ENCODE assay signal across 8 cellular contexts in the genomic region with DNA sequence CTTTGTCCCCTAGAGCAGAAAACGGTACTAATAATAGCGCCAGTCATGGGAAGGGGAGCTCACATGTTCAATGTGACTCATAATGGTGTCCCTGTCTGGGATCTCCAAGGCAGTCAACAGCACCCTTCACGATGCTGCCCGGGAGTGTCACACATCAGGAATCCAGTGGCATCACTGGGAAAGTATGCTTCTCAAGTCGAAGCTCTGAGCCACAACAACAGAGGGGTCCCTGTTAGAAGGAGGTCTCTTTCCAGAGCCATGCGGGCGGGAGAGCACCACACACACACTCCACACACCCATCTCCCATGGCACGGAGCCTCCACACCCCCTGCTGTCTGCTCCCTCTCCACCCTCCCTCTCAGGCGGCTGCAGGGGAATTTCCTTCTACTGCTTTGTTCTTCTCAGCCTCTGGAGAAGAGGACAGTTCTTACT.
A peak's percentile ranks its signal among the peaks of the same experiment; 100 is the strongest.
DNase-seq lines count a peak whose midpoint lies in the region; ATAC-seq and TF ChIP-seq lines count a peak whose summit lies in the region.

No MANE protein-coding gene starts in this region.

- no peaks in the 10 kb centered on the region for H3K79me2 ChIP-seq in neural progenitor cell (ENCODE audit: low read depth)

- no peaks in the 10 kb centered on the region for H3K4me1 ChIP-seq in endodermal cell (ENCODE audit: control insufficient read depth, insufficient read depth, low read length)
- peaks cover 8% of the 10 kb centered on the region for H3K4me1 ChIP-seq in neural progenitor cell

- H3K27ac ChIP-seq in endodermal cell (ENCODE audit: low read depth, low read length): no peak overlapping the region
- H3K27ac ChIP-seq in neural progenitor cell: no peak overlapping the region

- H3K4me3 Mint-ChIP-seq in endodermal cell (no peak overlapping the region), nephron (no peak overlapping the region), neural progenitor cell (no peak overlapping the region)

- H3K9me3 ChIP-seq in endodermal cell (ENCODE audit: control insufficient read depth, low read length): no peaks in the 10 kb centered on the region
- no peaks in the 10 kb centered on the region for H3K9me3 ChIP-seq in neural progenitor cell (ENCODE audit: low read depth)

- H4K20me1 ChIP-seq in neural progenitor cell (ENCODE audit: low read depth): no peaks in the 10 kb centered on the region

- H3K4me1 Mint-ChIP-seq in endodermal cell (peaks cover 28% of the 10 kb centered on the region), nephron (peaks cover 47% of the 10 kb centered on the region), neural progenitor cell (peaks cover 22% of the 10 kb centered on the region)

- H3K9ac ChIP-seq in endodermal cell (ENCODE audit: extremely low read depth, low read length, poor library complexity, severe bottlenecking): no peak overlapping the region
- H3K9ac ChIP-seq in neural progenitor cell: no peak overlapping the region

- H3F3A ChIP-seq in neural progenitor cell (ENCODE audit: low read depth): no peaks in the 10 kb centered on the region

- no peak overlapping the region for H3K4me3 ChIP-seq in endodermal cell (ENCODE audit: low read length)
- H3K4me3 ChIP-seq in neural progenitor cell: no peak overlapping the region

- no peak for ATAC-seq in GM21529 (IDR thresholded peaks at IDR 0.05; ENCODE audit: unreplicated experiment)
- ATAC-seq in HG02588 (IDR thresholded peaks at IDR 0.05; ENCODE audit: unreplicated experiment): no peak

- DNase-seq in ELF-1 (ENCODE audit: low read depth, low spot score) (peak; percentile 49), SW 1271 (lab: John Stamatoyannopoulos, UW) (peak; percentile 88 to 91), endodermal cell (no peak), neural progenitor cell (ENCODE audit: low spot score) (no peak), NCI-H2171 (lab: John Stamatoyannopoulos, UW) (no peak)

- no peak overlapping the region for H2AFZ ChIP-seq in neural progenitor cell (replicated peaks)

- no peaks in the 10 kb centered on the region for H3K9me3 Mint-ChIP-seq in endodermal cell
- no peaks in the 10 kb centered on the region for H3K9me3 Mint-ChIP-seq in nephron
- no peaks in the 10 kb centered on the region for H3K9me3 Mint-ChIP-seq in neural progenitor cell

- H3K4me2 ChIP-seq in neural progenitor cell: no peak overlapping the region

- H3K36me3 Mint-ChIP-seq in endodermal cell (ENCODE audit: low read depth) (peaks cover 22% of the 10 kb centered on the region), nephron (ENCODE audit: low read depth) (peaks cover 91% of the 10 kb centered on the region), neural progenitor cell (peaks cover 4% of the 10 kb centered on the region)

- peak overlapping the region; percentile 24 for H3K27ac Mint-ChIP-seq in endodermal cell
- H3K27ac Mint-ChIP-seq in nephron: peak overlapping the region in 2 of 3 experiments; percentile 1 to 9
- H3K27ac Mint-ChIP-seq in neural progenitor cell: no peak overlapping the region

- peaks cover 14% of the 10 kb centered on the region for H3K36me3 ChIP-seq in endodermal cell (ENCODE audit: control insufficient read depth, insufficient read depth, low read length)
- no peaks in the 10 kb centered on the region for H3K36me3 ChIP-seq in neural progenitor cell

- H3K27me3 ChIP-seq in endodermal cell (ENCODE audit: control insufficient read depth, insufficient read depth, low read length, poor library complexity, severe bottlenecking) (no peaks in the 10 kb centered on the region), neural progenitor cell (no peaks in the 10 kb centered on the region)

- TF ChIP-seq CTCF in endodermal cell (conservative IDR thresholded peaks at IDR 0.05): no peak
- no peak for TF ChIP-seq CTCF in nephron (IDR thresholded peaks at IDR 0.05; ENCODE audit: unreplicated experiment in 3 of 3)
- no peak for TF ChIP-seq CTCF in neural progenitor cell (IDR thresholded peaks at IDR 0.05)

- H3K27me3 Mint-ChIP-seq in endodermal cell (ENCODE audit: insufficient read depth): no peaks in the 10 kb centered on the region
- peaks cover 9% of the 10 kb centered on the region for H3K27me3 Mint-ChIP-seq in nephron (ENCODE audit: low read depth)
- peaks cover under 1% of the 10 kb centered on the region for H3K27me3 Mint-ChIP-seq in neural progenitor cell (ENCODE audit: insufficient read depth, low read depth)

- 94 to 100% methylated on average over 4 to 9 of the region's 9 CpGs for WGBS in endodermal cell (ENCODE audit: insufficient coverage in 1 of 2, insufficient read length in 1 of 2), 2 experiments

Comparison
In these comparisons a context has a peak if more than half of its experiments do, and no peak if none do; other contexts are left out.
1. DNase-seq: peak in ELF-1 (single experiment) and SW 1271 (2 of 2); none in endodermal cell (single experiment), neural progenitor cell (single experiment) and NCI-H2171 (single experiment).